ENCODE assay signal across 1 cellular context in the genomic region with DNA sequence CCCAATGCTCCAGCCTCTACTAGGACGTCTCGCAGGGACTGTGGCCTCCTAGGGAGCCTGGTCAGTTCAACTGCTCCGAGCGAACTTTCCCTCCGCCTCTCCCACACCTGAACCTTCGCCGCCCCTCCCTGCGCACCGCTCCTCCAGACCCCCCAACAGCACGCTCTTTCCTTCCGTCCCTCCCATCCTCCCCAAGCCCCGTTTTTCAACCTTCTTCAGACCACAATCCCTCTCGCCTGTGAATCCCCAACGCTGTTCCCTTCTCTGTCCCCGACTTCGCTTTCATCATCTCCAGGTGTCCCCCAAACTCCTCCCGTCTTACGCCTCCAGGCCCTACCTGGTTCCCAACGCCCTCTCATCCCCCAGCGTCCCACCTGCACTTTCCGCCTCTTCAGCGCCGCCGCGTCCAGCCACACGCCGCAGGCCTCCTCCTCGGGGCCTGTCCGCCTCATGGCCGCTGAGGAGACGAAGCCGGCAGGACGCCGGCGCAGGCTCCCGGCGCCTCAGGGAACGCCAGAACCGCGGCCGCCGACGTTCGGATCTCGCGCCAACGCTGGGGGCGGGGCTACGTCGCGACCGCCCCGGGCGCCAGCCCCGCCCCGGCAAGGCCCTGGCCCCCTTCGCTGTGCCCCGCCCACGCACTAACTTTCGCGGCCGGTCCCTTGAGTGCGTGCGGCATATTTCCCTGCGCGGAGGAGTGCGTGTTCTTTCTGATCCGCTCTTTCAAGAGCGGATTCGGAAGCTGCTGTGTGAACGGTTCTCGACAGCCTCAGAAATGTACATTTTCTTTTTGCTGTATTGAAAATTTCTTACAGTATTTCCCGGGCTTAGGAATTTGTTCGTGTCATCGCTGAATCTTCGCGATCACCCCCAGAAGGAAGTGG.
A peak's percentile ranks its signal among the peaks of the same experiment; 100 is the strongest.
TF ChIP-seq lines count a peak whose summit lies in the region.

A gene with protein sequence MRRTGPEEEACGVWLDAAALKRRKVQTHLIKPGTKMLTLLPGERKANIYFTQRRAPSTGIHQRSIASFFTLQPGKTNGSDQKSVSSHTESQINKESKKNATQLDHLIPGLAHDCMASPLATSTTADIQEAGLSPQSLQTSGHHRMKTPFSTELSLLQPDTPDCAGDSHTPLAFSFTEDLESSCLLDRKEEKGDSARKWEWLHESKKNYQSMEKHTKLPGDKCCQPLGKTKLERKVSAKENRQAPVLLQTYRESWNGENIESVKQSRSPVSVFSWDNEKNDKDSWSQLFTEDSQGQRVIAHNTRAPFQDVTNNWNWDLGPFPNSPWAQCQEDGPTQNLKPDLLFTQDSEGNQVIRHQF (minus strand): TSS at position 552 of the 884 bp plus-strand sequence. CDS start 100 bp downstream, at position 452.

TF ChIP-seq in GM12878, 131 proteins besides CTCF, POLR2A, EP300 and RAD21 (continued from another document):
- TF ChIP-seq, protein P1, sequence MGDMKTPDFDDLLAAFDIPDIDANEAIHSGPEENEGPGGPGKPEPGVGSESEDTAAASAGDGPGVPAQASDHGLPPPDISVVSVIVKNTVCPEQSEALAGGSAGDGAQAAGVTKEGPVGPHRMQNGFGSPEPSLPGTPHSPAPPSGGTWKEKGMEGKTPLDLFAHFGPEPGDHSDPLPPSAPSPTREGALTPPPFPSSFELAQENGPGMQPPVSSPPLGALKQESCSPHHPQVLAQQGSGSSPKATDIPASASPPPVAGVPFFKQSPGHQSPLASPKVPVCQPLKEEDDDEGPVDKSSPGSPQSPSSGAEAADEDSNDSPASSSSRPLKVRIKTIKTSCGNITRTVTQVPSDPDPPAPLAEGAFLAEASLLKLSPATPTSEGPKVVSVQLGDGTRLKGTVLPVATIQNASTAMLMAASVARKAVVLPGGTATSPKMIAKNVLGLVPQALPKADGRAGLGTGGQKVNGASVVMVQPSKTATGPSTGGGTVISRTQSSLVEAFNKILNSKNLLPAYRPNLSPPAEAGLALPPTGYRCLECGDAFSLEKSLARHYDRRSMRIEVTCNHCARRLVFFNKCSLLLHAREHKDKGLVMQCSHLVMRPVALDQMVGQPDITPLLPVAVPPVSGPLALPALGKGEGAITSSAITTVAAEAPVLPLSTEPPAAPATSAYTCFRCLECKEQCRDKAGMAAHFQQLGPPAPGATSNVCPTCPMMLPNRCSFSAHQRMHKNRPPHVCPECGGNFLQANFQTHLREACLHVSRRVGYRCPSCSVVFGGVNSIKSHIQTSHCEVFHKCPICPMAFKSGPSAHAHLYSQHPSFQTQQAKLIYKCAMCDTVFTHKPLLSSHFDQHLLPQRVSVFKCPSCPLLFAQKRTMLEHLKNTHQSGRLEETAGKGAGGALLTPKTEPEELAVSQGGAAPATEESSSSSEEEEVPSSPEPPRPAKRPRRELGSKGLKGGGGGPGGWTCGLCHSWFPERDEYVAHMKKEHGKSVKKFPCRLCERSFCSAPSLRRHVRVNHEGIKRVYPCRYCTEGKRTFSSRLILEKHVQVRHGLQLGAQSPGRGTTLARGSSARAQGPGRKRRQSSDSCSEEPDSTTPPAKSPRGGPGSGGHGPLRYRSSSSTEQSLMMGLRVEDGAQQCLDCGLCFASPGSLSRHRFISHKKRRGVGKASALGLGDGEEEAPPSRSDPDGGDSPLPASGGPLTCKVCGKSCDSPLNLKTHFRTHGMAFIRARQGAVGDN (IDR thresholded peaks at IDR 0.05): peak; percentile 88
- TF ChIP-seq WRNIP1 (IDR thresholded peaks at IDR 0.05; ENCODE audit: borderline replicate concordance, low read depth, low read length) (no peak), NR2C2 (IDR thresholded peaks at IDR 0.05; ENCODE audit: borderline replicate concordance, control insufficient read depth, insufficient read length, low read depth) (no peak), MYB (IDR thresholded peaks at IDR 0.05; ENCODE audit: borderline replicate concordance, low read depth, low read length) (no peak), NFXL1 (IDR thresholded peaks at IDR 0.05; ENCODE audit: borderline replicate concordance) (no peak), JUND (IDR thresholded peaks at IDR 0.05; ENCODE audit: low read depth, low read length) (peak; percentile 26; the same call in 1 of the 2 replicates), RCOR1 (conservative IDR thresholded peaks at IDR 0.05; ENCODE audit: low read depth, low read length) (no peak), SUZ12 (IDR thresholded peaks at IDR 0.05; ENCODE audit: unreplicated experiment) (no peak), SPI1 (IDR thresholded peaks at IDR 0.05; ENCODE audit: borderline replicate concordance, insufficient read depth, low read depth, low read length) (no peak), FOS (IDR thresholded peaks at IDR 0.05; ENCODE audit: borderline replicate concordance, extremely low read depth, insufficient read length) (no peak), ZNF622 (IDR thresholded peaks at IDR 0.05) (no peak), DPF2 (IDR thresholded peaks at IDR 0.05) (no peak; the same call in 1 of the 2 replicates), SMC3 (IDR thresholded peaks at IDR 0.05; ENCODE audit: borderline replicate concordance, low read length) (no peak), CHD4 (IDR thresholded peaks at IDR 0.05) (no peak), TAF1 (IDR thresholded peaks at IDR 0.05; ENCODE audit: borderline replicate concordance, low read depth, low read length) (peak; percentile 95), MEF2B (IDR thresholded peaks at IDR 0.05; ENCODE audit: partially characterized antibody, poor library complexity, severe bottlenecking) (peak; percentile 71), BHLHE40 (IDR thresholded peaks at IDR 0.05; ENCODE audit: borderline replicate concordance in 1 of 2, low read depth in 2 of 2, low read length in 1 of 2) (peak; percentile 41 to 63; a peak in 3 of 4 replicates), RBBP5 (conservative IDR thresholded peaks at IDR 0.05) (no peak), STAT1 (conservative IDR thresholded peaks at IDR 0.05) (0 out of 2 replicates have a peak, but pooled peaks have one; percentile 56), BACH1 (IDR thresholded peaks at IDR 0.05; ENCODE audit: borderline replicate concordance) (peak; percentile 92), FOXM1 (IDR thresholded peaks at IDR 0.05; ENCODE audit: low read depth, low read length) (no peak), ETV6 (conservative IDR thresholded peaks at IDR 0.05 in 1 of 2, IDR thresholded peaks at IDR 0.05 in 1 of 2; ENCODE audit: borderline replicate concordance in 1 of 2, low read depth in 1 of 2) (no peak), BMI1 (IDR thresholded peaks at IDR 0.05; ENCODE audit: borderline replicate concordance) (no peak), ZZZ3 (IDR thresholded peaks at IDR 0.05; ENCODE audit: control insufficient read depth, insufficient read length, low read depth) (no peak), CREB1 (IDR thresholded peaks at IDR 0.05; ENCODE audit: low read depth) (peak; percentile 36; the same call in 1 of the 2 replicates)
- TF ChIP-seq, protein P2, sequence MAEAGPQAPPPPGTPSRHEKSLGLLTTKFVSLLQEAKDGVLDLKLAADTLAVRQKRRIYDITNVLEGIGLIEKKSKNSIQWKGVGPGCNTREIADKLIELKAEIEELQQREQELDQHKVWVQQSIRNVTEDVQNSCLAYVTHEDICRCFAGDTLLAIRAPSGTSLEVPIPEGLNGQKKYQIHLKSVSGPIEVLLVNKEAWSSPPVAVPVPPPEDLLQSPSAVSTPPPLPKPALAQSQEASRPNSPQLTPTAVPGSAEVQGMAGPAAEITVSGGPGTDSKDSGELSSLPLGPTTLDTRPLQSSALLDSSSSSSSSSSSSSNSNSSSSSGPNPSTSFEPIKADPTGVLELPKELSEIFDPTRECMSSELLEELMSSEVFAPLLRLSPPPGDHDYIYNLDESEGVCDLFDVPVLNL (IDR thresholded peaks at IDR 0.05; ENCODE audit: low read depth, low read length): peak; percentile 95
- TF ChIP-seq, protein P3, sequence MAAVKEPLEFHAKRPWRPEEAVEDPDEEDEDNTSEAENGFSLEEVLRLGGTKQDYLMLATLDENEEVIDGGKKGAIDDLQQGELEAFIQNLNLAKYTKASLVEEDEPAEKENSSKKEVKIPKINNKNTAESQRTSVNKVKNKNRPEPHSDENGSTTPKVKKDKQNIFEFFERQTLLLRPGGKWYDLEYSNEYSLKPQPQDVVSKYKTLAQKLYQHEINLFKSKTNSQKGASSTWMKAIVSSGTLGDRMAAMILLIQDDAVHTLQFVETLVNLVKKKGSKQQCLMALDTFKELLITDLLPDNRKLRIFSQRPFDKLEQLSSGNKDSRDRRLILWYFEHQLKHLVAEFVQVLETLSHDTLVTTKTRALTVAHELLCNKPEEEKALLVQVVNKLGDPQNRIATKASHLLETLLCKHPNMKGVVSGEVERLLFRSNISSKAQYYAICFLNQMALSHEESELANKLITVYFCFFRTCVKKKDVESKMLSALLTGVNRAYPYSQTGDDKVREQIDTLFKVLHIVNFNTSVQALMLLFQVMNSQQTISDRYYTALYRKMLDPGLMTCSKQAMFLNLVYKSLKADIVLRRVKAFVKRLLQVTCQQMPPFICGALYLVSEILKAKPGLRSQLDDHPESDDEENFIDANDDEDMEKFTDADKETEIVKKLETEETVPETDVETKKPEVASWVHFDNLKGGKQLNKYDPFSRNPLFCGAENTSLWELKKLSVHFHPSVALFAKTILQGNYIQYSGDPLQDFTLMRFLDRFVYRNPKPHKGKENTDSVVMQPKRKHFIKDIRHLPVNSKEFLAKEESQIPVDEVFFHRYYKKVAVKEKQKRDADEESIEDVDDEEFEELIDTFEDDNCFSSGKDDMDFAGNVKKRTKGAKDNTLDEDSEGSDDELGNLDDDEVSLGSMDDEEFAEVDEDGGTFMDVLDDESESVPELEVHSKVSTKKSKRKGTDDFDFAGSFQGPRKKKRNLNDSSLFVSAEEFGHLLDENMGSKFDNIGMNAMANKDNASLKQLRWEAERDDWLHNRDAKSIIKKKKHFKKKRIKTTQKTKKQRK (IDR thresholded peaks at IDR 0.05; ENCODE audit: low read depth, low read length): no peak
- TF ChIP-seq, protein P4, sequence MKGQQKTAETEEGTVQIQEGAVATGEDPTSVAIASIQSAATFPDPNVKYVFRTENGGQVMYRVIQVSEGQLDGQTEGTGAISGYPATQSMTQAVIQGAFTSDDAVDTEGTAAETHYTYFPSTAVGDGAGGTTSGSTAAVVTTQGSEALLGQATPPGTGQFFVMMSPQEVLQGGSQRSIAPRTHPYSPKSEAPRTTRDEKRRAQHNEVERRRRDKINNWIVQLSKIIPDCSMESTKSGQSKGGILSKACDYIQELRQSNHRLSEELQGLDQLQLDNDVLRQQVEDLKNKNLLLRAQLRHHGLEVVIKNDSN (IDR thresholded peaks at IDR 0.05; ENCODE audit: borderline replicate concordance, extremely low read length, insufficient read depth, low read depth, low read length): no peak
- TF ChIP-seq, protein P5, sequence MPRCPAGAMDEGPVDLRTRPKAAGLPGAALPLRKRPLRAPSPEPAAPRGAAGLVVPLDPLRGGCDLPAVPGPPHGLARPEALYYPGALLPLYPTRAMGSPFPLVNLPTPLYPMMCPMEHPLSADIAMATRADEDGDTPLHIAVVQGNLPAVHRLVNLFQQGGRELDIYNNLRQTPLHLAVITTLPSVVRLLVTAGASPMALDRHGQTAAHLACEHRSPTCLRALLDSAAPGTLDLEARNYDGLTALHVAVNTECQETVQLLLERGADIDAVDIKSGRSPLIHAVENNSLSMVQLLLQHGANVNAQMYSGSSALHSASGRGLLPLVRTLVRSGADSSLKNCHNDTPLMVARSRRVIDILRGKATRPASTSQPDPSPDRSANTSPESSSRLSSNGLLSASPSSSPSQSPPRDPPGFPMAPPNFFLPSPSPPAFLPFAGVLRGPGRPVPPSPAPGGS (IDR thresholded peaks at IDR 0.05; ENCODE audit: borderline replicate concordance, insufficient read depth, low read depth, low read length, poor library complexity, severe bottlenecking): no peak
- TF ChIP-seq, protein P6, sequence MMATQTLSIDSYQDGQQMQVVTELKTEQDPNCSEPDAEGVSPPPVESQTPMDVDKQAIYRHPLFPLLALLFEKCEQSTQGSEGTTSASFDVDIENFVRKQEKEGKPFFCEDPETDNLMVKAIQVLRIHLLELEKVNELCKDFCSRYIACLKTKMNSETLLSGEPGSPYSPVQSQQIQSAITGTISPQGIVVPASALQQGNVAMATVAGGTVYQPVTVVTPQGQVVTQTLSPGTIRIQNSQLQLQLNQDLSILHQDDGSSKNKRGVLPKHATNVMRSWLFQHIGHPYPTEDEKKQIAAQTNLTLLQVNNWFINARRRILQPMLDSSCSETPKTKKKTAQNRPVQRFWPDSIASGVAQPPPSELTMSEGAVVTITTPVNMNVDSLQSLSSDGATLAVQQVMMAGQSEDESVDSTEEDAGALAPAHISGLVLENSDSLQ (IDR thresholded peaks at IDR 0.05): no peak
- TF ChIP-seq, protein P7, sequence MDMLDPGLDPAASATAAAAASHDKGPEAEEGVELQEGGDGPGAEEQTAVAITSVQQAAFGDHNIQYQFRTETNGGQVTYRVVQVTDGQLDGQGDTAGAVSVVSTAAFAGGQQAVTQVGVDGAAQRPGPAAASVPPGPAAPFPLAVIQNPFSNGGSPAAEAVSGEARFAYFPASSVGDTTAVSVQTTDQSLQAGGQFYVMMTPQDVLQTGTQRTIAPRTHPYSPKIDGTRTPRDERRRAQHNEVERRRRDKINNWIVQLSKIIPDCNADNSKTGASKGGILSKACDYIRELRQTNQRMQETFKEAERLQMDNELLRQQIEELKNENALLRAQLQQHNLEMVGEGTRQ (IDR thresholded peaks at IDR 0.05; ENCODE audit: borderline replicate concordance, low read depth, low read length): no peak
TF ChIP-seq in GM12878: peak in this region for 42.
